ENCODE assay signal across 8 cellular contexts in the genomic region with DNA sequence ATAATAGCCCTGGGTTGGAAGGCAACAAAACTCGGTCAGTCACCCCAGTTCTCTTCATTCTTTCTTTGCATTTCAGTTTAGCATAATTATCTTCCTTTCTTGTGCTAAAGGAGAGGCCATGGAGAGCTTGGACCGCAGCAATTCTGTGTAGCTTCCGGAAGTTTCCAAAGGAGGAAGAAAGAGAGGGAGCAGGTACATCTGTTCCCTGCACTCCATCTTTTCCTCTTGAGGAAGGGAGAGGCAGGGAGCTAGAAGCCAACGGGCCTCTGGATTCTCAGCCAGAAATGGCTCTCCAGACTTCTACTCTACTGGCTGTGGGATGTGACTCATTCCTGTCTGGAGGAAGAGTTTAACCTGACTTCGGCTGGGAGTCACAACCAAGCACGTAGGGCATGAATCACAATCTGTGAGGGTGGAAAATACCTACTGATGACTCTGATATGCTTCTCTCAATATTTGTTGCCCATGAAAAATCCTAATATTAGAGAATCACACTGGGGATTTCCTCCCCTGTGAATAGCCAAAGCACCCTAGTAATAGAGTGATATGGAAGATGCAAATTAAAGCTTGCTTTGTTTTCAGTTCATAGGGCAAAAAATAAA. TPM values are rescaled to one million over a fixed set of nuclear protein-coding genes. Genes with fewer than 3 reads are reported as not detected.
DNase-seq lines count a peak whose midpoint lies in the region; ATAC-seq and TF ChIP-seq lines count a peak whose summit lies in the region.

No MANE protein-coding gene starts in this region.

- DNase-seq in AG04449 (ENCODE audit: low read depth, low spot score) = peak; percentile 95
- peak; percentile 26 to 64 (median 50) for DNase-seq in body of pancreas
- peak; percentile 97 for DNase-seq in kidney glomerular epithelial cell (lab: John Stamatoyannopoulos, UW)
- no peak for DNase-seq in stimulated activated naive B cell treated with anti-CD40 and anti-IgM and Interleukin-4, amounts not matched to agents 10 μg/mL and 1 μg/mL and 100 μg/mL, for 72 hours
- DNase-seq in NOMO-1 (lab: John Stamatoyannopoulos, UW; ENCODE audit: unreplicated experiment in 2 of 2) = no peak
- no peak for DNase-seq in activated CD8-positive, alpha-beta memory T cell treated with anti-CD3 and anti-CD28 coated beads, Interleukin-2, amount 50 U/mL, for 4 hours

- H3K4me3 Mint-ChIP-seq in stimulated activated naive B cell treated with anti-CD40 and anti-IgM and Interleukin-4, amounts not matched to agents 10 μg/mL and 1 μg/mL and 100 μg/mL, for 72 hours = no peak overlapping the region

- no peaks in the 10 kb centered on the region for H3K9me3 ChIP-seq in HUES64 (ENCODE audit: insufficient read depth, low read depth, low read length)
- no peaks in the 10 kb centered on the region for H3K9me3 ChIP-seq in body of pancreas

- 18% methylated on average over 6 of the region's 6 CpGs for WGBS in HUES64
- WGBS in body of pancreas, 2 donors = 23% methylated on average over 6 of the region's 6 CpGs

- POLR2A ChIA-PET in AG04449 (lab: Yijun Ruan, JAX) = interaction anchor here (1.3 to 1.8 kb wide), 2 partner anchors 15 to 17 kb away, joined by 3 to 7 read pairs; partner anchors contain the start of gene ANO6

- no peaks in the 10 kb centered on the region for H3K27me3 ChIP-seq in HUES64 (ENCODE audit: insufficient read depth, low read length)
- H3K27me3 ChIP-seq in body of pancreas = no peaks in the 10 kb centered on the region

- no peak overlapping the region for H3K27ac Mint-ChIP-seq in stimulated activated naive B cell treated with anti-CD40 and anti-IgM and Interleukin-4, amounts not matched to agents 10 μg/mL and 1 μg/mL and 100 μg/mL, for 72 hours

- peak overlapping the region; percentile 50; the same call in 1 of the 2 replicates for H3K9ac ChIP-seq in HUES64 (ENCODE audit: low read depth, low read length)

- CTCF ChIA-PET in AG04449 (lab: Yijun Ruan, JAX) = interaction anchor here (0.8 to 2.1 kb wide), 5 partner anchors 11 to 34 kb away, joined by 3 to 8 read pairs (median 3); partner anchors contain the start of gene ANO6

- no peak overlapping the region for H3K4me3 ChIP-seq in AG04449 (ENCODE audit: low read depth, low read length)
- peak overlapping the region; percentile 18; the same call in 1 of the 2 replicates for H3K4me3 ChIP-seq in HUES64 (ENCODE audit: low read length)
- no peak overlapping the region for H3K4me3 ChIP-seq in body of pancreas

- TF ChIP-seq POLR2A in body of pancreas (IDR thresholded peaks at IDR 0.05) = no peak

- ATAC-seq in GM19467 (IDR thresholded peaks at IDR 0.05; ENCODE audit: unreplicated experiment) = peak; percentile 50
- ATAC-seq in body of pancreas = peak; percentile 49
- peak; percentile 31 to 80 for ATAC-seq in stimulated activated naive B cell treated with anti-CD40 and anti-IgM and Interleukin-4, amounts not matched to agents 10 μg/mL and 1 μg/mL and 100 μg/mL, for 72 hours (replicated peaks)

- peak overlapping the region; percentile 96 for H3K27ac ChIP-seq in HUES64 (ENCODE audit: low read depth, low read length)
- peak overlapping the region; percentile 41 to 88 (median 86) for H3K27ac ChIP-seq in body of pancreas

- H3K4me1 ChIP-seq in HUES64 (ENCODE audit: insufficient read depth, low read length) = peaks cover 67% of the 10 kb centered on the region
- peaks cover 53% of the 10 kb centered on the region for H3K4me1 ChIP-seq in body of pancreas

- H3K4me1 Mint-ChIP-seq in stimulated activated naive B cell treated with anti-CD40 and anti-IgM and Interleukin-4, amounts not matched to agents 10 μg/mL and 1 μg/mL and 100 μg/mL, for 72 hours = peaks cover 15 to 29% of the 10 kb centered on the region in 2 donors

- peaks cover 0 to 2% of the 10 kb centered on the region in 2 donors for H3K9me3 Mint-ChIP-seq in stimulated activated naive B cell treated with anti-CD40 and anti-IgM and Interleukin-4, amounts not matched to agents 10 μg/mL and 1 μg/mL and 100 μg/mL, for 72 hours

- intact Hi-C loops in body of pancreas (cut with DNase I) = no loop called here

- TF ChIP-seq CTCF in AG04449 (IDR thresholded peaks at IDR 0.05; ENCODE audit: insufficient read depth, low read length, missing control alignments) (no peak), body of pancreas (IDR thresholded peaks at IDR 0.05) (no peak)

- H3K27me3 Mint-ChIP-seq in stimulated activated naive B cell treated with anti-CD40 and anti-IgM and Interleukin-4, amounts not matched to agents 10 μg/mL and 1 μg/mL and 100 μg/mL, for 72 hours = no peaks in the 10 kb centered on the region

- H3K36me3 Mint-ChIP-seq in stimulated activated naive B cell treated with anti-CD40 and anti-IgM and Interleukin-4, amounts not matched to agents 10 μg/mL and 1 μg/mL and 100 μg/mL, for 72 hours = peaks cover 1 to 16% of the 10 kb centered on the region in 2 donors

- peaks cover 5% of the 10 kb centered on the region; the same call in 1 of the 2 replicates for H3K36me3 ChIP-seq in HUES64 (ENCODE audit: insufficient read depth, low read length)
- no peaks in the 10 kb centered on the region for H3K36me3 ChIP-seq in body of pancreas (replicated peaks in 1 of 2; ENCODE audit: insufficient read depth in 1 of 2, low read depth in 2 of 2)

RNA-seq across cellular contexts. Expression of gene ANO6, which starts 17.0 kb away (rescaled TPM):
- 23.0 TPM for polyA plus RNA-seq in HUES64 (2013, experiment 1 of 2)
- 25.8 TPM for polyA plus RNA-seq in HUES64 (2013, experiment 2 of 2)
- total RNA-seq in body of pancreas = 10 to 100 TPM; 24.4 to 28.0 TPM

Comparison
In these comparisons a context has a peak if more than half of its experiments do, and no peak if none do; other contexts are left out.
1. DNase-seq: peak in AG04449 (single experiment), body of pancreas (4 of 4) and kidney glomerular epithelial cell (single experiment); none in stimulated activated naive B cell treated with anti-CD40 and anti-IgM and Interleukin-4, amounts not matched to agents 10 μg/mL and 1 μg/mL and 100 μg/mL, for 72 hours (single experiment), NOMO-1 (0 of 2) and activated CD8-positive, alpha-beta memory T cell treated with anti-CD3 and anti-CD28 coated beads, Interleukin-2, amount 50 U/mL, for 4 hours (single experiment).
2. Peak in every context shown above with its lines, with median percentiles within 50 percentile points of each other: ATAC-seq.